1 cellular context compared by ENCODE assay signal in genomic region chr20:50931306-50932015, GRCh38.
TF ChIP-seq lines count a peak whose summit lies in the region.

ADNP (minus strand) TSS chr20:50931437; CDS start chr20:50903996, 27,441 bp downstream.

TF ChIP-seq in HCT116, 20 proteins besides CTCF, POLR2A, EP300 and RAD21 (continued from another document):
- TF ChIP-seq CBX3 (IDR thresholded peaks at IDR 0.05; ENCODE audit: low read depth) (peak; percentile 99), ELF1 (IDR thresholded peaks at IDR 0.05; ENCODE audit: borderline replicate concordance, low read depth) (no peak), YY1 (IDR thresholded peaks at IDR 0.05; ENCODE audit: extremely low read depth, insufficient replicate concordance, low read depth, low read length) (peak; percentile 88), TCF7L2 (IDR thresholded peaks at IDR 0.05; ENCODE audit: borderline replicate concordance, extremely low read depth, insufficient read depth, insufficient read length) (peak; percentile 57), ZFX (IDR thresholded peaks at IDR 0.05) (peak; percentile 65; the same call in 1 of the 2 replicates)
TF ChIP-seq in HCT116: peak in this region for 12.
